Comparison of ENCODE assay signal across 22 cellular contexts in the genomic region with DNA sequence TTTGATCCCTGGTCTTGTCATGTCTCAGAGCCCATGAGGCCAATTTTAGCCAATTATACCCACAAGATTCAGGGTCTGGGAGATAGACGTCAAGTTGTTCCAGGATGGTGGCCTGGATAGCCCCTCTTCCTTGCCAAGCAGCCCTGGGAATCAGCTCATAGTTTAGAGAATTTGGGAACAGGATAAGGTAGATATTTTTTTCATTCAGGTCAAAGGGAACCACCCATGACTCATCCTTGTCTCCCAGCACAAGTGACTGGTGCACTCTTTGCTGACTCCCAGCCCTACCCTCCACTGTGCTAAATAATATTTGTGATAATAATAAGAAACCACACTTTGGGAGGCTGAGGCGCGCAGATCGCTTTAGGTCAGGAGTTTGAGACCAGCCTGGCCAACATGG. TPM values are rescaled to one million over a fixed set of nuclear protein-coding genes. Genes with fewer than 3 reads are reported as not detected.
DNase-seq lines count a peak whose midpoint lies in the region; ATAC-seq, FAIRE-seq and TF ChIP-seq lines count a peak whose summit lies in the region.
"Had no signal": no experiment of that assay in that cellular context is flagged by ENCODE, and none has a peak within 500 bp of the region (broad histone marks: within the 10 kb centered on the region; RNA-seq: fewer than 3 reads in every experiment).

No MANE protein-coding gene starts in this region.

- TF ChIP-seq POLR2A in HepG2 (IDR thresholded peaks at IDR 0.05; ENCODE audit: insufficient read depth in 1 of 2, low read depth in 2 of 2, low read length in 2 of 2), result no peak

- TF ChIP-seq EP300 in HepG2 (IDR thresholded peaks at IDR 0.05; ENCODE audit: low read depth in 2 of 2, low read length in 2 of 2) (no peak), HepG2 (CRISPR knock-in tag; IDR thresholded peaks at IDR 0.05; ENCODE audit: borderline replicate concordance) (no peak)

- TF ChIP-seq RAD21 in HepG2 (CRISPR knock-in tag; IDR thresholded peaks at IDR 0.05), result no peak

- CTCF ChIA-PET in CD4-positive, alpha-beta memory T cell (lab: Charles Lee; ENCODE audit: partially characterized antibody), result interaction anchor here (0.8 to 5.6 kb wide), 12 partner anchors 9 to 85 kb away, joined by 3 to 101 read pairs (median 8); no protein-coding TSS in a partner anchor
- CTCF ChIA-PET in mammary epithelial cell (lab: Charles Lee; ENCODE audit: low non-redundant PET) (no interaction called here), HepG2 (lab: Yijun Ruan, JAX; ENCODE audit: low intra/inter-chr PET ratio, low total read pairs) (no interaction called here), WTC11 (lab: Charles Lee) (interaction anchor here (0.9 to 3.6 kb wide), 10 partner anchors 15 to 238 kb away, joined by 3 to 40 read pairs (median 4); no protein-coding TSS in a partner anchor)

- DNase-seq in CD4-positive, alpha-beta memory T cell, result no peak
- DNase-seq in HT1080 (ENCODE audit: low read depth), result peak; percentile 55
- DNase-seq in mammary epithelial cell, result peak; percentile 57
- DNase-seq in HepG2 (ENCODE audit: low spot score), result no peak
- no peak for DNase-seq in WTC11 (ENCODE audit: low spot score)
- DNase-seq in small intestine, result no peak
- DNase-seq: activated B cell treated with CpG ODN at 0.5 μM for 24 hours; activated CD8-positive, alpha-beta memory T cell treated with anti-CD3 and anti-CD28 coated beads, Interleukin-2, amount 50 U/mL, for 48 hours; activated naive CD8-positive, alpha-beta T cell treated with anti-CD3 and anti-CD28 coated beads, Interleukin-2, amount 50 U/mL, for 24 hours; CD4-positive, alpha-beta T cell; heart left ventricle; MG63; mucosa of descending colon; NCI-H2029 treated with DMSO at 0.1 percent for 48 hours; NCI-H526; OCI-M1; ovary; stimulated activated naive CD8-positive, alpha-beta T cell treated with anti-CD3 and anti-CD28 coated beads, Interleukin-15, amount 100 ng/mL, for 72 hours had no signal

- H2AFZ ChIP-seq in mammary epithelial cell (ENCODE audit: low read depth, low read length), result no peak overlapping the region
- H2AFZ ChIP-seq in HepG2 (ENCODE audit: low read length), result no peak overlapping the region

- POLR2A ChIA-PET in CD4-positive, alpha-beta memory T cell (lab: Charles Lee; ENCODE audit: partially characterized antibody), result interaction anchor here (0.6 to 1.6 kb wide), 2 partner anchors 16 to 18 kb away, joined by 3 to 6 read pairs; partner anchors contain the start of gene S1PR4
- POLR2A ChIA-PET in HepG2 (lab: Yijun Ruan, JAX) (no interaction called here), WTC11 (lab: Charles Lee) (no interaction called here)

- intact Hi-C loops in CD4-positive, alpha-beta memory T cell (cut with micrococcal nuclease), result loop anchor here (5.0 kb wide), 1 partner anchor 209 kb away; no protein-coding TSS in a partner anchor
- intact Hi-C loops in mammary epithelial cell (cut with micrococcal nuclease), result no loop called here
- intact Hi-C loops in HepG2 (cut with micrococcal nuclease; ENCODE audit: unreplicated experiment), result no loop called here

- no peaks in the 10 kb centered on the region for H3K36me3 ChIP-seq in CD4-positive, alpha-beta memory T cell (ENCODE audit: insufficient read depth, low read length)
- H3K36me3 ChIP-seq in mammary epithelial cell (ENCODE audit: insufficient read depth, low read length) (peaks cover 11% of the 10 kb centered on the region), HepG2 (replicated peaks in 1 of 2; ENCODE audit: control insufficient read depth in 1 of 2, insufficient read depth in 2 of 2, low read length in 2 of 2) (no peaks in the 10 kb centered on the region), small intestine (ENCODE audit: control insufficient read depth in 2 of 2, insufficient read depth in 2 of 2, low read length in 2 of 2) (no peaks in the 10 kb centered on the region)
- H3K36me3 ChIP-seq: MG63, ovary had no signal

- no peak overlapping the region for H3K27ac ChIP-seq in CD4-positive, alpha-beta memory T cell (ENCODE audit: low read depth, low read length)
- peak overlapping the region; percentile 30 for H3K27ac ChIP-seq in mammary epithelial cell (ENCODE audit: insufficient read depth, low read depth, low read length)
- no peak overlapping the region for H3K27ac ChIP-seq in HepG2 (ENCODE audit: extremely low read length, insufficient read depth, low read length)
- no peak overlapping the region for H3K27ac ChIP-seq in small intestine (ENCODE audit: low read depth in 1 of 2, low read length in 1 of 2)
- H3K27ac ChIP-seq: HL-60, ovary had no signal

- H3K4me1 Mint-ChIP-seq in CD4-positive, alpha-beta memory T cell, result peaks cover 9 to 30% (median 21%) of the 10 kb centered on the region in 4 donors
- peaks cover 7% of the 10 kb centered on the region for H3K4me1 Mint-ChIP-seq in WTC11

- no peaks in the 10 kb centered on the region for H3K79me2 ChIP-seq in mammary epithelial cell (ENCODE audit: insufficient read depth, low read length)
- H3K79me2 ChIP-seq in HepG2 (ENCODE audit: insufficient read depth, low read length), result no peaks in the 10 kb centered on the region

- H3K9ac ChIP-seq in mammary epithelial cell (ENCODE audit: insufficient read depth, low read length) (no peak overlapping the region), HepG2 (ENCODE audit: insufficient read depth, low read depth, low read length) (no peak overlapping the region)

- no peaks in the 10 kb centered on the region for H3K9me3 ChIP-seq in CD4-positive, alpha-beta memory T cell (ENCODE audit: control insufficient read depth in 1 of 2, low read length in 2 of 2)
- H3K9me3 ChIP-seq in mammary epithelial cell (replicated peaks; ENCODE audit: insufficient read depth, low read length) (no peaks in the 10 kb centered on the region), HepG2 (ENCODE audit: low read length) (no peaks in the 10 kb centered on the region), small intestine (ENCODE audit: control insufficient read depth, low read depth) (no peaks in the 10 kb centered on the region)
- H3K9me3 ChIP-seq: MG63, mucosa of descending colon, ovary had no signal

- no peaks in the 10 kb centered on the region for H3K27me3 ChIP-seq in CD4-positive, alpha-beta memory T cell (ENCODE audit: insufficient read depth, low read length)
- H3K27me3 ChIP-seq in mammary epithelial cell (ENCODE audit: insufficient read depth, low read length), result no peaks in the 10 kb centered on the region
- H3K27me3 ChIP-seq in HepG2 (ENCODE audit: control insufficient read depth in 1 of 2, insufficient read depth in 2 of 2, low read length in 2 of 2), result peaks cover 0 to 7% of the 10 kb centered on the region in 2 experiments; a peak in 1 of 5 replicates
- no peaks in the 10 kb centered on the region for H3K27me3 ChIP-seq in small intestine (ENCODE audit: control insufficient read depth in 2 of 2, insufficient read depth in 2 of 2, low read length in 2 of 2)
- H3K27me3 ChIP-seq: heart left ventricle, MG63, ovary had no signal

- peaks cover 11% of the 10 kb centered on the region for H3K4me1 ChIP-seq in CD4-positive, alpha-beta memory T cell (ENCODE audit: insufficient read depth, low read length)
- H3K4me1 ChIP-seq in mammary epithelial cell (ENCODE audit: insufficient read depth, low read length), result peaks cover 15% of the 10 kb centered on the region
- H3K4me1 ChIP-seq in HepG2 (ENCODE audit: insufficient read depth, low read length), result no peaks in the 10 kb centered on the region
- no peaks in the 10 kb centered on the region for H3K4me1 ChIP-seq in small intestine (ENCODE audit: control insufficient read depth in 2 of 2, insufficient read depth in 1 of 2, low read depth in 1 of 2, low read length in 1 of 2)

- no peak overlapping the region for H3K4me3 Mint-ChIP-seq in CD4-positive, alpha-beta memory T cell
- H3K4me3 Mint-ChIP-seq in WTC11, result no peak overlapping the region
- H3K4me3 Mint-ChIP-seq: activated B cell treated with CpG ODN at 0.5 μM for 24 hours; activated naive CD8-positive, alpha-beta T cell treated with anti-CD3 and anti-CD28 coated beads, Interleukin-2, amount 50 U/mL, for 24 hours; CD4-positive, alpha-beta T cell; stimulated activated naive CD8-positive, alpha-beta T cell treated with anti-CD3 and anti-CD28 coated beads, Interleukin-15, amount 100 ng/mL, for 72 hours had no signal

- in situ Hi-C loops in mammary epithelial cell (cut with MboI; ENCODE audit: low sequenced_read_pairs in 2 of 2) (loop anchor here in 1 of 2 donors (10.0 kb wide), 2 partner anchors 87 to 207 kb away; no protein-coding TSS in a partner anchor), HepG2 (cut with HindIII; ENCODE audit: extremely low pct_ligation_motif_present, low pct_unique_long_range_greater_than_20kb) (loop anchor here (10.0 kb wide), 1 partner anchor 207 kb away; no protein-coding TSS in a partner anchor)

- H3K27me3 Mint-ChIP-seq in CD4-positive, alpha-beta memory T cell, result no peaks in the 10 kb centered on the region
- peaks cover 21% of the 10 kb centered on the region for H3K27me3 Mint-ChIP-seq in WTC11 (ENCODE audit: low read depth)
- H3K27me3 Mint-ChIP-seq: activated B cell treated with CpG ODN at 0.5 μM for 24 hours; activated naive CD8-positive, alpha-beta T cell treated with anti-CD3 and anti-CD28 coated beads, Interleukin-2, amount 50 U/mL, for 24 hours; CD4-positive, alpha-beta T cell; stimulated activated naive CD8-positive, alpha-beta T cell treated with anti-CD3 and anti-CD28 coated beads, Interleukin-15, amount 100 ng/mL, for 72 hours had no signal

- FAIRE-seq in HepG2 (lab: Jason Lieb, UNC) (no peak), small intestine (lab: Jason Lieb, UNC) (no peak)
- FAIRE-seq: GM12891 had no signal

- ATAC-seq in HepG2, result no peak
- ATAC-seq in WTC11, result no peak
- ATAC-seq in GM19035 (IDR thresholded peaks at IDR 0.05; ENCODE audit: unreplicated experiment), result no peak
- ATAC-seq: activated naive CD8-positive, alpha-beta T cell treated with anti-CD3 and anti-CD28 coated beads, Interleukin-2, amount 50 U/mL, for 24 hours; mucosa of descending colon; SK-N-SH treated with all-trans-retinoic acid at 6 μM for 48 hours; stimulated activated naive CD8-positive, alpha-beta T cell treated with anti-CD3 and anti-CD28 coated beads, Interleukin-15, amount 100 ng/mL, for 72 hours had no signal

- H3K4me2 ChIP-seq in mammary epithelial cell (ENCODE audit: insufficient read depth, low read depth, low read length), result no peak overlapping the region
- H3K4me2 ChIP-seq in HepG2 (ENCODE audit: low read depth, low read length), result no peak overlapping the region

- H3K36me3 Mint-ChIP-seq in CD4-positive, alpha-beta memory T cell, result peaks cover 13 to 15% of the 10 kb centered on the region in 2 donors
- no peaks in the 10 kb centered on the region for H3K36me3 Mint-ChIP-seq in WTC11

- H3K9me3 Mint-ChIP-seq in CD4-positive, alpha-beta memory T cell, result peaks cover 0 to 7% (median 0%) of the 10 kb centered on the region in 8 donors
- H3K9me3 Mint-ChIP-seq in WTC11, result peaks cover 11% of the 10 kb centered on the region
- H3K9me3 Mint-ChIP-seq: activated B cell treated with CpG ODN at 0.5 μM for 24 hours; CD4-positive, alpha-beta T cell had no signal

- dilution Hi-C loops in mammary epithelial cell (cut with HindIII; ENCODE audit: low sequenced_read_pairs), result no loop called here

- H3K4me3 ChIP-seq in CD4-positive, alpha-beta memory T cell (ENCODE audit: low read length in 2 of 2), result no peak overlapping the region
- H3K4me3 ChIP-seq in mammary epithelial cell (replicated peaks in 1 of 3; ENCODE audit: insufficient read depth in 1 of 3, low read depth in 2 of 3, low read length in 3 of 3) (no peak overlapping the region), HepG2 (replicated peaks in 1 of 3; ENCODE audit: insufficient read depth in 1 of 3, low read depth in 2 of 3, low read length in 3 of 3) (no peak overlapping the region), small intestine (ENCODE audit: low read depth in 1 of 2, low read length in 2 of 2) (no peak overlapping the region)
- H3K4me3 ChIP-seq: heart left ventricle, MG63, mucosa of descending colon, ovary had no signal

- WGBS in mammary epithelial cell (ENCODE audit: low coverage, missing lambda C conversion rate), result 97% methylated on average over 4 of the region's 4 CpGs
- WGBS in HepG2 (ENCODE audit: low lambda C conversion rate), result 51% methylated on average over 4 of the region's 4 CpGs
- 94 to 97% (median 94%) methylated on average over 4 of the region's 4 CpGs for WGBS in small intestine, 3 donors

- H4K20me1 ChIP-seq in mammary epithelial cell (ENCODE audit: insufficient read depth, low read length), result no peaks in the 10 kb centered on the region
- H4K20me1 ChIP-seq in HepG2 (ENCODE audit: insufficient read depth, low read length), result no peaks in the 10 kb centered on the region

- peak overlapping the region; percentile 25 to 70 (median 42) for H3K27ac Mint-ChIP-seq in CD4-positive, alpha-beta memory T cell
- H3K27ac Mint-ChIP-seq in WTC11, result no peak overlapping the region
- H3K27ac Mint-ChIP-seq: activated B cell treated with CpG ODN at 0.5 μM for 24 hours; activated naive CD8-positive, alpha-beta T cell treated with anti-CD3 and anti-CD28 coated beads, Interleukin-2, amount 50 U/mL, for 24 hours; CD4-positive, alpha-beta T cell had no signal

- TF ChIP-seq CTCF in mammary epithelial cell (conservative IDR thresholded peaks at IDR 0.05 in 1 of 2, IDR thresholded peaks at IDR 0.05 in 1 of 2; ENCODE audit: extremely low read depth in 1 of 2, insufficient read depth in 1 of 2, low read depth in 1 of 2, low read length in 2 of 2), result no peak
- no peak for TF ChIP-seq CTCF in HepG2 (CRISPR knock-in tag; IDR thresholded peaks at IDR 0.05)
- TF ChIP-seq CTCF in WTC11 (IDR thresholded peaks at IDR 0.05), result no peak

- BruUV-seq in mammary epithelial cell (replicated peaks; lab: Mats Ljungman, UMichigan) (no TSS peak), HepG2 (replicated peaks; lab: Mats Ljungman, UMichigan) (no TSS peak)

RNA-seq across cellular contexts. Expression of gene S1PR4, which starts 17.1 kb away (rescaled TPM):
- total RNA-seq in CD4-positive, alpha-beta memory T cell, result 100 to 1,000 TPM; 231 to 235 TPM
- polyA plus RNA-seq in CD4-positive, alpha-beta memory T cell, result 100 to 1,000 TPM; 448 to 503 TPM
- total RNA-seq in HT1080 (2014; rRNA removed; shearing (Covaris generic)), result 0.06 and 0.20 TPM in 2 replicates
- polyA plus RNA-seq in HT1080 (2015; cell fraction: cytosol; rRNA removed), result 0.35 and 0.36 TPM in 2 replicates
- polyA plus RNA-seq in HT1080 (2015; cell fraction: nucleus; rRNA removed), result 1.9 and 3.9 TPM in 2 replicates
- total RNA-seq in mammary epithelial cell (under 1 TPM; 0.67 to 0.94 TPM), HepG2 (2016; rRNA removed; fragmentation: Illumina TruSeq; extraction: Trizol) (0.07 TPM in 1 of 2 replicates, not detected in the other), WTC11 (2021) (0.27 to 0.37 TPM (median 0.28 TPM) in 3 replicates)
- polyA plus RNA-seq in mammary epithelial cell (0.10 TPM), HepG2 (2011; rRNA removed) (0.09 and 0.33 TPM in 2 replicates), small intestine (1 to 10 TPM in 2 of 3 donors, not detected in 1; 2.4 to 5.1 TPM)
- polyA minus RNA-seq in mammary epithelial cell, result not detected
- not detected in 2 replicates for total RNA-seq in HepG2 (2016; cell fraction: cytosol; rRNA removed; fragmentation: Illumina TruSeq; extraction: Trizol; ENCODE audit: low read depth)
- total RNA-seq in HepG2 (2016; cell fraction: insoluble cytoplasmic fraction; rRNA removed; fragmentation: Illumina TruSeq; extraction: Trizol), result 0.09 TPM in 1 of 2 replicates, not detected in the other
- not detected in 2 replicates for total RNA-seq in HepG2 (2016; cell fraction: membrane; rRNA removed; fragmentation: Illumina TruSeq; extraction: Trizol)
- total RNA-seq in HepG2 (2016; cell fraction: nucleus; rRNA removed; fragmentation: Illumina TruSeq; extraction: Trizol), result not detected in 2 replicates
- polyA plus RNA-seq in HepG2 (2011; cell fraction: cytosol; rRNA removed), result not detected in 2 replicates
- 1.2 and 1.8 TPM in 2 replicates for polyA plus RNA-seq in HepG2 (2011; cell fraction: nucleus; rRNA removed)
- polyA plus RNA-seq in HepG2 (2012), result not detected in 2 replicates
- not detected in 2 replicates for polyA plus RNA-seq in HepG2 (2016; cell fraction: cytosol; fragmentation: Illumina TruSeq; extraction: Trizol; ENCODE audit: low read depth)
- polyA plus RNA-seq in HepG2 (2016; cell fraction: insoluble cytoplasmic fraction; fragmentation: Illumina TruSeq; extraction: Trizol; ENCODE audit: low read depth), result not detected in 2 replicates
- polyA plus RNA-seq in HepG2 (2016; cell fraction: membrane; fragmentation: Illumina TruSeq; extraction: Trizol; ENCODE audit: low read depth), result not detected in 2 replicates
- polyA plus RNA-seq in HepG2 (2016; cell fraction: nucleus; fragmentation: Illumina TruSeq; extraction: Trizol; ENCODE audit: insufficient read depth, low read depth), result 0.29 TPM in 1 of 2 replicates, not detected in the other
- 0.19 TPM in 1 of 2 replicates, not detected in the other for polyA minus RNA-seq in HepG2 (2011; rRNA and poly(A)+ RNA removed; ENCODE audit: low replicate concordance)
- not detected in 2 replicates for polyA minus RNA-seq in HepG2 (2011; cell fraction: cytosol; rRNA and poly(A)+ RNA removed)
- polyA minus RNA-seq in HepG2 (2011; cell fraction: nucleus; rRNA and poly(A)+ RNA removed), result 0.25 TPM in 1 of 2 replicates, not detected in the other

RNA-seq across cellular contexts. Expression of gene NCLN, which starts 24.3 kb away (rescaled TPM):
- total RNA-seq in CD4-positive, alpha-beta memory T cell, result 10 to 100 TPM; 53.0 to 59.3 TPM
- polyA plus RNA-seq in CD4-positive, alpha-beta memory T cell, result 10 to 100 TPM; 25.1 to 45.6 TPM
- total RNA-seq in HT1080 (2014; rRNA removed; shearing (Covaris generic)), result 125 and 130 TPM in 2 replicates
- 84.5 and 89.9 TPM in 2 replicates for polyA plus RNA-seq in HT1080 (2015; cell fraction: cytosol; rRNA removed)
- 110 and 115 TPM in 2 replicates for polyA plus RNA-seq in HT1080 (2015; cell fraction: nucleus; rRNA removed)
- total RNA-seq in mammary epithelial cell (10 to 100 TPM; 55.5 to 95.3 TPM), HepG2 (2016; rRNA removed; fragmentation: Illumina TruSeq; extraction: Trizol) (20.0 and 56.0 TPM in 2 replicates), WTC11 (2021) (99.9 to 113 TPM (median 105 TPM) in 3 replicates)
- polyA plus RNA-seq in mammary epithelial cell (91.0 TPM), HepG2 (2011; rRNA removed) (42.6 and 55.5 TPM in 2 replicates), small intestine (100 to 1,000 TPM in 2 of 3 donors, 10 to 100 TPM in 1; 94.7 to 217 (median 129) TPM)
- polyA minus RNA-seq in mammary epithelial cell, result 106 TPM
- total RNA-seq in HepG2 (2016; cell fraction: cytosol; rRNA removed; fragmentation: Illumina TruSeq; extraction: Trizol; ENCODE audit: low read depth), result 14.5 and 16.6 TPM in 2 replicates
- 22.2 and 58.2 TPM in 2 replicates for total RNA-seq in HepG2 (2016; cell fraction: insoluble cytoplasmic fraction; rRNA removed; fragmentation: Illumina TruSeq; extraction: Trizol)
- 36.2 and 36.4 TPM in 2 replicates for total RNA-seq in HepG2 (2016; cell fraction: membrane; rRNA removed; fragmentation: Illumina TruSeq; extraction: Trizol)
- total RNA-seq in HepG2 (2016; cell fraction: nucleus; rRNA removed; fragmentation: Illumina TruSeq; extraction: Trizol), result 45.5 and 60.9 TPM in 2 replicates
- 34.0 and 56.6 TPM in 2 replicates for polyA plus RNA-seq in HepG2 (2011; cell fraction: cytosol; rRNA removed)
- polyA plus RNA-seq in HepG2 (2011; cell fraction: nucleus; rRNA removed), result 87.2 and 112 TPM in 2 replicates
- polyA plus RNA-seq in HepG2 (2012), result 29.1 and 45.2 TPM in 2 replicates
- 21.6 and 23.7 TPM in 2 replicates for polyA plus RNA-seq in HepG2 (2016; cell fraction: cytosol; fragmentation: Illumina TruSeq; extraction: Trizol; ENCODE audit: low read depth)
- 19.8 and 29.4 TPM in 2 replicates for polyA plus RNA-seq in HepG2 (2016; cell fraction: insoluble cytoplasmic fraction; fragmentation: Illumina TruSeq; extraction: Trizol; ENCODE audit: low read depth)
- polyA plus RNA-seq in HepG2 (2016; cell fraction: membrane; fragmentation: Illumina TruSeq; extraction: Trizol; ENCODE audit: low read depth), result 31.3 and 31.9 TPM in 2 replicates
- polyA plus RNA-seq in HepG2 (2016; cell fraction: nucleus; fragmentation: Illumina TruSeq; extraction: Trizol; ENCODE audit: insufficient read depth, low read depth), result 109 and 110 TPM in 2 replicates
- 99.1 and 126 TPM in 2 replicates for polyA minus RNA-seq in HepG2 (2011; rRNA and poly(A)+ RNA removed; ENCODE audit: low replicate concordance)
- polyA minus RNA-seq in HepG2 (2011; cell fraction: cytosol; rRNA and poly(A)+ RNA removed), result 41.8 and 46.2 TPM in 2 replicates
- polyA minus RNA-seq in HepG2 (2011; cell fraction: nucleus; rRNA and poly(A)+ RNA removed), result 16.4 and 18.6 TPM in 2 replicates

RNA-seq across cellular contexts. Expression of gene GNA15, which starts 25.6 kb away (rescaled TPM):
- 1 to 10 TPM; 2.5 to 2.8 TPM for total RNA-seq in CD4-positive, alpha-beta memory T cell
- 1 to 10 TPM; 4.1 to 4.8 TPM for polyA plus RNA-seq in CD4-positive, alpha-beta memory T cell
- 0.05 and 0.30 TPM in 2 replicates for total RNA-seq in HT1080 (2014; rRNA removed; shearing (Covaris generic))
- polyA plus RNA-seq in HT1080 (2015; cell fraction: cytosol; rRNA removed), result 0.06 and 0.24 TPM in 2 replicates
- 0.06 TPM in 1 of 2 replicates, not detected in the other for polyA plus RNA-seq in HT1080 (2015; cell fraction: nucleus; rRNA removed)
- 100 to 1,000 TPM in 1 of 2 donors, 10 to 100 TPM in 1; 28.7 to 110 TPM for total RNA-seq in mammary epithelial cell
- polyA plus RNA-seq in mammary epithelial cell, result 57.1 TPM
- 43.7 TPM for polyA minus RNA-seq in mammary epithelial cell
- not detected in 2 replicates for total RNA-seq in HepG2 (2016; rRNA removed; fragmentation: Illumina TruSeq; extraction: Trizol)
- total RNA-seq in HepG2 (2016; cell fraction: cytosol; rRNA removed; fragmentation: Illumina TruSeq; extraction: Trizol; ENCODE audit: low read depth), result not detected in 2 replicates
- not detected in 2 replicates for total RNA-seq in HepG2 (2016; cell fraction: insoluble cytoplasmic fraction; rRNA removed; fragmentation: Illumina TruSeq; extraction: Trizol)
- total RNA-seq in HepG2 (2016; cell fraction: membrane; rRNA removed; fragmentation: Illumina TruSeq; extraction: Trizol), result not detected in 2 replicates
- not detected in 2 replicates for total RNA-seq in HepG2 (2016; cell fraction: nucleus; rRNA removed; fragmentation: Illumina TruSeq; extraction: Trizol)
- polyA plus RNA-seq in HepG2 (2011; rRNA removed), result not detected in 2 replicates
- polyA plus RNA-seq in HepG2 (2011; cell fraction: cytosol; rRNA removed), result 0.04 TPM in 1 of 2 replicates, not detected in the other
- polyA plus RNA-seq in HepG2 (2011; cell fraction: nucleus; rRNA removed), result not detected in 2 replicates
- polyA plus RNA-seq in HepG2 (2012), result not detected in 2 replicates
- not detected in 2 replicates for polyA plus RNA-seq in HepG2 (2016; cell fraction: cytosol; fragmentation: Illumina TruSeq; extraction: Trizol; ENCODE audit: low read depth)
- not detected in 2 replicates for polyA plus RNA-seq in HepG2 (2016; cell fraction: insoluble cytoplasmic fraction; fragmentation: Illumina TruSeq; extraction: Trizol; ENCODE audit: low read depth)
- polyA plus RNA-seq in HepG2 (2016; cell fraction: membrane; fragmentation: Illumina TruSeq; extraction: Trizol; ENCODE audit: low read depth), result 0.08 TPM in 1 of 2 replicates, not detected in the other
- polyA plus RNA-seq in HepG2 (2016; cell fraction: nucleus; fragmentation: Illumina TruSeq; extraction: Trizol; ENCODE audit: insufficient read depth, low read depth), result 0.22 TPM in 1 of 2 replicates, not detected in the other
- polyA minus RNA-seq in HepG2 (2011; rRNA and poly(A)+ RNA removed; ENCODE audit: low replicate concordance), result 0.10 and 0.61 TPM in 2 replicates
- not detected in 2 replicates for polyA minus RNA-seq in HepG2 (2011; cell fraction: cytosol; rRNA and poly(A)+ RNA removed)
- not detected in 2 replicates for polyA minus RNA-seq in HepG2 (2011; cell fraction: nucleus; rRNA and poly(A)+ RNA removed)
- total RNA-seq in WTC11 (2021), result 0.22 to 0.44 TPM (median 0.37 TPM) in 3 replicates
- polyA plus RNA-seq in small intestine, result 1 to 10 TPM in 2 of 3 donors, under 1 TPM in 1; 0.67 to 2.1 (median 1.4) TPM

Comparison
In these comparisons a context has a peak if more than half of its experiments do, and no peak if none do; other contexts are left out.
1. DNase-seq: peak in HT1080 (single experiment) and mammary epithelial cell (single experiment); none in CD4-positive, alpha-beta memory T cell (0 of 5), HepG2 (single experiment), WTC11 (single experiment) and small intestine (single experiment).
2. RNA of gene S1PR4, which starts 17.1 kb away (total RNA-seq): 231 to 235 TPM in CD4-positive, alpha-beta memory T cell; 0.67 to 0.94 TPM in mammary epithelial cell, 0.27 to 0.37 TPM in WTC11, 0.07 to 0.09 TPM in HepG2 and 0.06 to 0.20 TPM in HT1080; every median in the first group is over 100 times any median in the second.
3. RNA of gene GNA15, which starts 25.6 kb away (total RNA-seq): 28.7 to 110 TPM in mammary epithelial cell; 2.5 to 2.8 TPM in CD4-positive, alpha-beta memory T cell, 0.22 to 0.44 TPM in WTC11, 0.05 to 0.30 TPM in HT1080 and not detected in HepG2; every median in the first group is over 4 times any median in the second.
4. CTCF ChIA-PET loops: an anchor here in CD4-positive, alpha-beta memory T cell (0.8 to 5.6 kb wide) and WTC11 (0.9 to 3.6 kb wide); none called in mammary epithelial cell and HepG2.